21 cellular contexts compared by ENCODE assay signal in genomic region chr4:186755550-186756519, GRCh38. TPM values are rescaled to one million over a fixed set of nuclear protein-coding genes. Genes with fewer than 3 reads are reported as not detected.
DNase-seq lines count a peak whose midpoint lies in the region; ATAC-seq, FAIRE-seq and TF ChIP-seq lines count a peak whose summit lies in the region.
"Had no signal": no experiment of that assay in that cellular context is flagged by ENCODE, and none has a peak within 500 bp of the region (broad histone marks: within the 10 kb centered on the region; RNA-seq: fewer than 3 reads in every experiment).

No MANE protein-coding gene starts in this region.

- H3K9me2 ChIP-seq in MM.1S (replicated peaks; ENCODE audit: insufficient read depth, low read length): no peaks in the 10 kb centered on the region

- no peak overlapping the region for H3K18ac ChIP-seq in neuronal stem cell (ENCODE audit: low read length)

- RAD21 ChIA-PET in GM12878 (lab: Charles Lee; ENCODE audit: unreplicated experiment): no interaction called here

- no peak overlapping the region for H2AK5ac ChIP-seq in neuronal stem cell (ENCODE audit: low read depth, low read length)

- FAIRE-seq in GM12878 (lab: Jason Lieb, UNC): no peak

- no peak overlapping the region for H3K9ac ChIP-seq in GM12878 (ENCODE audit: control insufficient read depth, insufficient read depth, low read length)
- H3K9ac ChIP-seq in MM.1S (ENCODE audit: low read length): no peak overlapping the region
- no peak overlapping the region for H3K9ac ChIP-seq in neuronal stem cell (ENCODE audit: low read depth, low read length, poor library complexity)
- H3K9ac ChIP-seq: neural progenitor cell had no signal

- H3K79me1 ChIP-seq in neuronal stem cell (ENCODE audit: low read depth, low read length): no peaks in the 10 kb centered on the region

- no peak overlapping the region for H2BK120ac ChIP-seq in neuronal stem cell (ENCODE audit: low read depth, low read length)

- ATAC-seq in HG03354 (IDR thresholded peaks at IDR 0.05; ENCODE audit: poor library complexity, severe bottlenecking, unreplicated experiment) (peak; percentile 87), GM12878 (peak; percentile 55), mucosa of descending colon (peak; percentile 98)
- ATAC-seq: stimulated activated naive CD8-positive, alpha-beta T cell treated with anti-CD3 and anti-CD28 coated beads, Interleukin-15, Interleukin-2, amounts not matched to agents 100 U/mL and 50 U/mL, for 24 hours had no signal

- intact Hi-C loops in GM12878 (cut with micrococcal nuclease; ENCODE audit: unreplicated experiment): no loop called here
- intact Hi-C loops in mucosa of descending colon (cut with DNase I, micrococcal nuclease): no loop called here

- no TSS peak for BruUV-seq in GM12878 (replicated peaks; lab: Mats Ljungman, UMichigan)

- TF ChIP-seq EP300 in GM12878 (IDR thresholded peaks at IDR 0.05; ENCODE audit: borderline replicate concordance in 1 of 2, control insufficient read depth in 1 of 2, low read depth in 2 of 2, low read length in 2 of 2): no peak

- H3K27ac ChIP-seq in GM12878 (ENCODE audit: control insufficient read depth, insufficient read depth) (no peak overlapping the region), MM.1S (ENCODE audit: low read length) (no peak overlapping the region), neuronal stem cell (replicated peaks; ENCODE audit: low read length) (no peak overlapping the region)
- H3K27ac ChIP-seq: dorsolateral prefrontal cortex, HL-60, neural progenitor cell had no signal

- CTCF ChIA-PET in GM12878 (lab: Yijun Ruan, JAX): no interaction called here

- no peak overlapping the region for H3K4ac ChIP-seq in neuronal stem cell (ENCODE audit: low read length)

- DNase-seq in EH (ENCODE audit: low read depth): peak; percentile 11
- DNase-seq in GM12878 (ENCODE audit: low read depth, low spot score): no peak
- DNase-seq in mucosa of descending colon: peak in 1 of 3 donors; percentile 38
- DNase-seq in MM.1S: no peak
- no peak for DNase-seq in midbrain (lab: John Stamatoyannopoulos, UW)
- DNase-seq in neuronal stem cell (ENCODE audit: low spot score): no peak
- no peak for DNase-seq in SW480 (ENCODE audit: low spot score)
- DNase-seq: activated CD4-positive, CD25-positive, alpha-beta regulatory T cell; CD8-positive, alpha-beta memory T cell; dorsolateral prefrontal cortex; KG1; mammary epithelial cell; NCI-H1105; NK-92 treated with Interleukin-12 subunit alpha and Interleukin-12 subunit beta, amount 100 ng/mL, for 24 hours; Right ventricle myocardium superior; stimulated activated CD4-positive, alpha-beta T cell treated with anti-CD3 and anti-CD28 coated beads, Interleukin-15, amount 100 ng/mL, for 24 hours; stimulated activated naive CD8-positive, alpha-beta T cell treated with anti-CD3 and anti-CD28 coated beads, Interleukin-15, Interleukin-2, amounts not matched to agents 100 U/mL and 50 U/mL, for 24 hours; T-helper 1 cell had no signal

- SMC1A ChIA-PET in GM12878 (lab: Charles Lee; ENCODE audit: uncharacterized antibody, unreplicated experiment): no interaction called here

- H3K79me2 ChIP-seq in GM12878 (ENCODE audit: control insufficient read depth, insufficient read depth, low read length) (no peaks in the 10 kb centered on the region), MM.1S (ENCODE audit: low read length) (no peaks in the 10 kb centered on the region)

- H3K4me3 ChIP-seq in GM12878: no peak overlapping the region
- H3K4me3 ChIP-seq in mucosa of descending colon: no peak overlapping the region
- H3K4me3 ChIP-seq in MM.1S (ENCODE audit: low read length): no peak overlapping the region
- H3K4me3 ChIP-seq in neuronal stem cell (ENCODE audit: low read length in 2 of 2): no peak overlapping the region
- H3K4me3 ChIP-seq: dorsolateral prefrontal cortex, neural progenitor cell had no signal

- no peak overlapping the region for H3K23ac ChIP-seq in neuronal stem cell (ENCODE audit: low read depth, low read length, poor library complexity)

- no peak overlapping the region for H3K14ac ChIP-seq in neuronal stem cell (ENCODE audit: low read length)

- POLR2A ChIA-PET in GM12878 (lab: Charles Lee): no interaction called here

- 66% methylated on average over 8 of the region's 8 CpGs for WGBS in GM12878 (ENCODE audit: insufficient coverage, insufficient replicate concordance, low lambda C conversion rate, missing lambda C conversion rate)
- no CpG with 5 or more reads among the region's 8 CpGs for WGBS in neuronal stem cell (ENCODE audit: extremely low coverage in 2 of 2, insufficient read length in 2 of 2, insufficient replicate concordance in 1 of 2), 2 donors

- H3K4me2 ChIP-seq in GM12878 (ENCODE audit: control insufficient read depth, insufficient read depth) (no peak overlapping the region), MM.1S (ENCODE audit: low read depth, low read length) (no peak overlapping the region), neuronal stem cell (ENCODE audit: insufficient read depth, low read length, poor library complexity, severe bottlenecking) (no peak overlapping the region)
- H3K4me2 ChIP-seq: neural progenitor cell had no signal

- no peak overlapping the region for H2BK12ac ChIP-seq in neuronal stem cell (ENCODE audit: low read length)

- H4K20me1 ChIP-seq in GM12878 (ENCODE audit: control insufficient read depth, insufficient read depth) (no peaks in the 10 kb centered on the region), MM.1S (ENCODE audit: insufficient read depth, low read length) (no peaks in the 10 kb centered on the region)

- no peaks in the 10 kb centered on the region for H3K36me3 ChIP-seq in GM12878 (ENCODE audit: control insufficient read depth in 2 of 2, insufficient read depth in 2 of 2, low read length in 1 of 2)
- H3K36me3 ChIP-seq in mucosa of descending colon (ENCODE audit: low read depth): no peaks in the 10 kb centered on the region
- H3K36me3 ChIP-seq in MM.1S (replicated peaks; ENCODE audit: insufficient read depth, low read length): no peaks in the 10 kb centered on the region
- H3K36me3 ChIP-seq in neuronal stem cell (replicated peaks in 1 of 2; ENCODE audit: control insufficient read depth in 2 of 2, insufficient read depth in 2 of 2, low read length in 2 of 2): no peaks in the 10 kb centered on the region
- H3K36me3 ChIP-seq: neural progenitor cell had no signal

- no peak for TF ChIP-seq POLR2A in GM12878 (IDR thresholded peaks at IDR 0.05; ENCODE audit: low read depth, low read length)

- no peak for TF ChIP-seq RAD21 in GM12878 (IDR thresholded peaks at IDR 0.05; ENCODE audit: insufficient read depth, low read depth, low read length)

- H2AFZ ChIP-seq in GM12878 (ENCODE audit: control insufficient read depth, low read depth, low read length) (no peak overlapping the region), MM.1S (ENCODE audit: low read length) (no peak overlapping the region), neuronal stem cell (ENCODE audit: low read length) (no peak overlapping the region)
- H2AFZ ChIP-seq: neural progenitor cell had no signal

- H3K27me3 ChIP-seq in GM12878 (replicated peaks in 1 of 2; ENCODE audit: control insufficient read depth in 2 of 2, insufficient read depth in 2 of 2, low read length in 1 of 2) (no peaks in the 10 kb centered on the region), MM.1S (replicated peaks; ENCODE audit: insufficient read depth, low read length) (no peaks in the 10 kb centered on the region), neuronal stem cell (ENCODE audit: control insufficient read depth in 3 of 3, insufficient read depth in 3 of 3, low read depth in 1 of 3, low read length in 3 of 3) (no peaks in the 10 kb centered on the region)
- H3K27me3 ChIP-seq: neural progenitor cell had no signal

- TF ChIP-seq CTCF in GM12878 (IDR thresholded peaks at IDR 0.05 in 2 of 3, conservative IDR thresholded peaks at IDR 0.05 in 1 of 3; ENCODE audit: control insufficient read depth in 2 of 3, extremely low read depth in 1 of 3, insufficient read depth in 1 of 3, low read depth in 3 of 3, low read length in 3 of 3): no peak
- no peak for TF ChIP-seq CTCF in mucosa of descending colon (IDR thresholded peaks at IDR 0.05)
- no peak for TF ChIP-seq CTCF in MM.1S (IDR thresholded peaks at IDR 0.05; ENCODE audit: low read length)

- H3K4me1 ChIP-seq in GM12878 (ENCODE audit: control insufficient read depth, insufficient read depth, low read length) (no peaks in the 10 kb centered on the region), mucosa of descending colon (ENCODE audit: low read depth) (no peaks in the 10 kb centered on the region), MM.1S (ENCODE audit: low read length) (no peaks in the 10 kb centered on the region), neuronal stem cell (ENCODE audit: control insufficient read depth in 2 of 2, insufficient read depth in 1 of 2, low read depth in 1 of 2, low read length in 2 of 2) (no peaks in the 10 kb centered on the region)
- H3K4me1 ChIP-seq: neural progenitor cell had no signal

- in situ Hi-C loops in GM12878 (cut with MboI): no loop called here

- no peaks in the 10 kb centered on the region for H3F3A ChIP-seq in MM.1S (ENCODE audit: insufficient read depth, low read length)

- no peak overlapping the region for H4K8ac ChIP-seq in neuronal stem cell (ENCODE audit: low read depth, low read length)

- H3K9me3 ChIP-seq in GM12878 (replicated peaks; ENCODE audit: control insufficient read depth, insufficient read depth, low read length) (no peaks in the 10 kb centered on the region), mucosa of descending colon (no peaks in the 10 kb centered on the region), MM.1S (replicated peaks; ENCODE audit: insufficient read depth, low read length) (no peaks in the 10 kb centered on the region), neuronal stem cell (replicated peaks in 1 of 2; ENCODE audit: control insufficient read depth in 2 of 2, insufficient read depth in 1 of 2, low read depth in 1 of 2, low read length in 2 of 2) (no peaks in the 10 kb centered on the region)

- no peak overlapping the region for H2BK5ac ChIP-seq in neuronal stem cell (ENCODE audit: low read length)

- no peak overlapping the region for H2BK15ac ChIP-seq in neuronal stem cell (ENCODE audit: low read length)

- H4K91ac ChIP-seq in neuronal stem cell (ENCODE audit: low read depth, low read length, poor library complexity): no peak overlapping the region

RNA-seq across cellular contexts. Expression of gene FAT1, which starts 32.2 kb away (rescaled TPM):
- 0.07 and 0.10 TPM in 2 replicates for total RNA-seq in GM12878 (2013; cell fraction: nucleolus; rRNA removed)
- 0.11 and 0.54 TPM in 2 replicates for total RNA-seq in GM12878 (2014; rRNA removed)
- 0.04 and 0.41 TPM in 2 replicates for total RNA-seq in GM12878 (2014; rRNA removed; fragmentation: Illumina TruSeq; extraction: Trizol)
- 0.58 and 0.69 TPM in 2 replicates for total RNA-seq in GM12878 (2021)
- polyA plus RNA-seq in GM12878 (2011; ENCODE audit: low read depth): 0.01 TPM
- 10.6 and 11.8 TPM in 2 replicates for polyA plus RNA-seq in GM12878 (2011; rRNA removed)
- 10.1 and 13.0 TPM in 2 replicates for polyA plus RNA-seq in GM12878 (2011; cell fraction: cytosol; rRNA removed)
- 15.5 and 16.4 TPM in 2 replicates for polyA plus RNA-seq in GM12878 (2011; cell fraction: nucleus; rRNA removed)
- 0.05 and 0.07 TPM in 2 replicates for polyA plus RNA-seq in GM12878 (2012)
- 0.07 and 0.08 TPM in 2 replicates for polyA plus RNA-seq in GM12878 (2014; fragmentation: Illumina TruSeq; extraction: Trizol)
- polyA plus RNA-seq in GM12878 (2014; fragmentation: Nextera tagmentation; extraction: Ambion mirVana): under 1 TPM in 1 of 2 experiments, not detected in 1; 0.08 TPM
- 0.03 and 0.14 TPM in 2 replicates for polyA plus RNA-seq in GM12878 (2014; rRNA removed)
- polyA plus RNA-seq in GM12878 (2016; fragmentation: Nextera tagmentation; extraction: Ambion mirVana): under 1 TPM; 0.04 to 0.12 TPM
- 27.4 and 36.9 TPM in 2 replicates for polyA minus RNA-seq in GM12878 (2011; rRNA and poly(A)+ RNA removed)
- polyA minus RNA-seq in GM12878 (2011; cell fraction: cytosol; rRNA and poly(A)+ RNA removed): 9.8 and 16.6 TPM in 2 replicates
- polyA minus RNA-seq in GM12878 (2011; cell fraction: nucleus; rRNA and poly(A)+ RNA removed): 10.3 and 15.7 TPM in 2 replicates
- 100 to 1,000 TPM; 241 to 337 (median 259) TPM for total RNA-seq in mucosa of descending colon
- 52.9 TPM for polyA plus RNA-seq in neuronal stem cell (2013, experiment 1 of 2)
- polyA plus RNA-seq in neuronal stem cell (2013, experiment 2 of 2): 54.3 TPM
- total RNA-seq: CD8-positive, alpha-beta memory T cell had no signal
- polyA plus RNA-seq: CD8-positive, alpha-beta memory T cell had no signal

Comparison
In these comparisons a context has a peak if more than half of its experiments do, and no peak if none do; other contexts are left out.
1. RNA of gene FAT1, which starts 32.2 kb away (total RNA-seq): 241 to 337 TPM in mucosa of descending colon; 0.04 to 0.69 TPM in GM12878; every median in the first group is over 100 times any median in the second.
2. Peak in every context shown above with its lines, with median percentiles within 50 percentile points of each other: ATAC-seq.